Comparison of ENCODE assay signal across 25 cellular contexts in the genomic region with DNA sequence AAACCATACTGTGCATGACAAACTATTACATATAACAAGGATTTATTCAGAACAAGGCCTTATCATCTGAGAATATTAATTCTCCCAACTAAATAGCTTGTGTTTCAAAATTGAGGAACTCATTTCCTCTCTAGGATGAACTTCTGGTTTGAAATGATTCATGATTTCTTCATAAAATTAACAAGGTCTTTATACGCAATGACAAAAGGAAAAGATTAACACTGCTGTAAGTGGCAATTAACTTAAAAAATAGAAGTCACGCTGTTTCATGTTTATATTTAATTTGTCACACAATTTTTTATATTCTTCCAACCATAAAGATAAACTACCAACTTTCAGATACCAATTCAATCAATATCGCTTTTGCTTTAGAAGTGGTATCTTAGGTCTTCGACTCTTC.
"Had no signal": no experiment of that assay in that cellular context is flagged by ENCODE, and none has a peak within 500 bp of the region (broad histone marks: within the 10 kb centered on the region; RNA-seq: fewer than 3 reads in every experiment).

No MANE protein-coding gene starts in this region.

- ATAC-seq: gastrocnemius medialis; heart right ventricle; left lobe of liver; naive thymus-derived CD4-positive, alpha-beta T cell; stimulated activated naive CD8-positive, alpha-beta T cell treated with anti-CD3 and anti-CD28 coated beads, Interleukin-15, amount 100 ng/mL, for 72 hours; upper lobe of right lung had no signal

- DNase-seq: dorsolateral prefrontal cortex; effector CD8-positive, alpha-beta T cell; gastrocnemius medialis; heart right ventricle; hypothalamus; islet precursor cell; mammary epithelial cell; naive thymus-derived CD4-positive, alpha-beta T cell; posterior cingulate gyrus; sigmoid colon; stimulated activated CD4-positive, alpha-beta T cell treated with anti-CD3 and anti-CD28 coated beads, Interleukin-2, amount 100 ng/mL, for 24 hours; stimulated activated CD4-positive, alpha-beta T cell treated with anti-CD3 and anti-CD28 coated beads, Interleukin-4, amount 100 ng/mL, for 4 hours; stimulated activated naive B cell treated with anti-CD40 and anti-IgM and Interleukin-4, amounts not matched to agents 10 μg/mL and 1 μg/mL and 100 μg/mL, for 72 hours; stimulated activated naive CD8-positive, alpha-beta T cell treated with anti-CD3 and anti-CD28 coated beads, Interleukin-15, amount 100 ng/mL, for 72 hours; testis; upper lobe of right lung had no signal

- H3K9me3 Mint-ChIP-seq: naive thymus-derived CD4-positive, alpha-beta T cell; stimulated activated naive CD8-positive, alpha-beta T cell treated with anti-CD3 and anti-CD28 coated beads, Interleukin-15, amount 100 ng/mL, for 72 hours had no signal

- H3K4me3 ChIP-seq: dorsolateral prefrontal cortex, esophagus muscularis mucosa, gastrocnemius medialis, heart right ventricle, right atrium auricular region, sigmoid colon, skin epidermis, testis, tibial nerve, upper lobe of right lung, vagina had no signal

- H3K9me3 ChIP-seq: esophagus muscularis mucosa, gastrocnemius medialis, heart right ventricle, neutrophil, right atrium auricular region, sigmoid colon, testis, tibial nerve, upper lobe of right lung, vagina had no signal

- H3K4me3 Mint-ChIP-seq: naive thymus-derived CD4-positive, alpha-beta T cell; stimulated activated naive B cell treated with anti-CD40 and anti-IgM and Interleukin-4, amounts not matched to agents 10 μg/mL and 1 μg/mL and 100 μg/mL, for 72 hours; stimulated activated naive CD8-positive, alpha-beta T cell treated with anti-CD3 and anti-CD28 coated beads, Interleukin-15, amount 100 ng/mL, for 72 hours had no signal

- H3K27ac Mint-ChIP-seq: naive thymus-derived CD4-positive, alpha-beta T cell; stimulated activated naive B cell treated with anti-CD40 and anti-IgM and Interleukin-4, amounts not matched to agents 10 μg/mL and 1 μg/mL and 100 μg/mL, for 72 hours; stimulated activated naive CD8-positive, alpha-beta T cell treated with anti-CD3 and anti-CD28 coated beads, Interleukin-15, amount 100 ng/mL, for 72 hours had no signal

- H3K27me3 Mint-ChIP-seq: stimulated activated naive CD8-positive, alpha-beta T cell treated with anti-CD3 and anti-CD28 coated beads, Interleukin-15, amount 100 ng/mL, for 72 hours had no signal

- H3K36me3 ChIP-seq: esophagus muscularis mucosa, gastrocnemius medialis, heart right ventricle, neutrophil, right atrium auricular region, sigmoid colon, tibial nerve, upper lobe of right lung, vagina had no signal

- FAIRE-seq: endometrium had no signal

- H3K36me3 Mint-ChIP-seq: stimulated activated naive B cell treated with anti-CD40 and anti-IgM and Interleukin-4, amounts not matched to agents 10 μg/mL and 1 μg/mL and 100 μg/mL, for 72 hours had no signal

- H3K4me1 ChIP-seq: esophagus muscularis mucosa, gastrocnemius medialis, heart right ventricle, right atrium auricular region, testis, tibial nerve, upper lobe of right lung, vagina had no signal

- H3K27ac ChIP-seq: dorsolateral prefrontal cortex, epithelial cell of prostate, esophagus muscularis mucosa, gastrocnemius medialis, heart right ventricle, neutrophil, right atrium auricular region, sigmoid colon, skin epidermis, testis, tibial nerve, upper lobe of right lung, vagina had no signal

- H3K27me3 ChIP-seq: dorsolateral prefrontal cortex, esophagus muscularis mucosa, gastrocnemius medialis, heart right ventricle, neutrophil, right atrium auricular region, sigmoid colon, testis, tibial nerve, upper lobe of right lung, vagina had no signal

- H3K4me1 Mint-ChIP-seq: naive thymus-derived CD4-positive, alpha-beta T cell; stimulated activated naive CD8-positive, alpha-beta T cell treated with anti-CD3 and anti-CD28 coated beads, Interleukin-15, amount 100 ng/mL, for 72 hours had no signal
